ENCODE assay signal across 1 cellular context in genomic region chr17:57020208-57020607, GRCh38.
TF ChIP-seq lines count a peak whose summit lies in the region.

No MANE protein-coding gene starts in this region.

TF ChIP-seq in GM23338, 12 proteins besides CTCF, POLR2A, EP300 and RAD21 (continued from another document):
- TF ChIP-seq ZNF462 (CRISPR knock-in tag; IDR thresholded peaks at IDR 0.05) (no peak), ZNF114 (CRISPR knock-in tag; IDR thresholded peaks at IDR 0.05) (no peak), REST (IDR thresholded peaks at IDR 0.05; ENCODE audit: unreplicated experiment) (no peak), CREB1 (CRISPR knock-in tag; IDR thresholded peaks at IDR 0.05; ENCODE audit: low read depth) (no peak), EZH2 (IDR thresholded peaks at IDR 0.05; ENCODE audit: low read depth, unreplicated experiment) (no peak), ZNF331 (CRISPR knock-in tag; IDR thresholded peaks at IDR 0.05; ENCODE audit: low read depth) (no peak), EZH2phosphoT487 (IDR thresholded peaks at IDR 0.05; ENCODE audit: unreplicated experiment) (no peak), POLR2AphosphoS5 (IDR thresholded peaks at IDR 0.05; ENCODE audit: low read depth) (no peak), ETS1 (IDR thresholded peaks at IDR 0.05) (no peak), STAT1 (IDR thresholded peaks at IDR 0.05; ENCODE audit: unreplicated experiment) (no peak)
TF ChIP-seq in GM23338: peak in this region for 0.
